Comparison of ENCODE assay signal across 17 cellular contexts in the genomic region with DNA sequence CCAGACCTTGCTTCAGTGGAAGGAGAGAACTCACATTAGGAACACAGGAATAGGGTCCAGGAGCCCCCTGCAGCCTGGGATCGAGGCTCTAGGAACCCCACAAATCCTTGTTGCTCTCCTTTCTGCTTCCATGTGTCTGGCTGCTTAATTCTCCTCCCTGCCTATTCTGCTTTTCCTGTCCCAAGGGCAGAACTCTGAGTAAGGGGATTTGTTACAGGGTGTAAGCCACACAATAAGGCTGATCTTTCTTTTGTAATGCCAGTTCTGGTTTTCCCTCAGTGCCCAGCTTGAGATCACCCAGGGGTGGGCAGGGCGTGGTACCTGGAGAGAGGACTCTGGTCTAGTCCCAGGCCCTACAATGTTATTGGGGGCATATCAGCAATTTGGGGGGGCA.
DNase-seq lines count a peak whose midpoint lies in the region; ATAC-seq and TF ChIP-seq lines count a peak whose summit lies in the region.
"Had no signal": no experiment of that assay in that cellular context is flagged by ENCODE, and none has a peak within 500 bp of the region (broad histone marks: within the 10 kb centered on the region; RNA-seq: fewer than 3 reads in every experiment).

No MANE protein-coding gene starts in this region.

- H3K4me1 ChIP-seq in right atrium auricular region (peaks cover 0 to 72% of the 10 kb centered on the region in 2 donors), HUES6 (ENCODE audit: control insufficient read depth, insufficient read depth, low read length) (peaks cover 37% of the 10 kb centered on the region), iPS DF 6.9 (ENCODE audit: control insufficient read depth, insufficient read depth, low read length) (peaks cover 6% of the 10 kb centered on the region), gastroesophageal sphincter (peaks cover 6 to 34% (median 14%) of the 10 kb centered on the region in 3 donors)

- no peak for DNase-seq in right atrium auricular region (ENCODE audit: low spot score)
- DNase-seq in Right ventricle myocardium inferior (ENCODE audit: missing footprints) = no peak
- DNase-seq in iPS DF 6.9 (ENCODE audit: low read depth, low spot score) = no peak
- DNase-seq in stimulated activated naive B cell treated with anti-CD40 and anti-IgM and Interleukin-4, amounts not matched to agents 10 μg/mL and 1 μg/mL and 100 μg/mL, for 72 hours = no peak
- no peak for DNase-seq in AG20443 (ENCODE audit: low spot score)
- DNase-seq: AML-193, GF-D8, GM23248, MM.1S, NCI-H1105, NCI-H187 treated with DMSO at 0.1 percent for 48 hours, NCI-H446 treated with DMSO at 0.1 percent for 48 hours, NCI-H748 treated with DMSO at 0.1 percent for 48 hours, PC-9 had no signal

- ATAC-seq in Right ventricle myocardium inferior = no peak
- no peak for ATAC-seq in stimulated activated naive B cell treated with anti-CD40 and anti-IgM and Interleukin-4, amounts not matched to agents 10 μg/mL and 1 μg/mL and 100 μg/mL, for 72 hours (replicated peaks)
- ATAC-seq in gastroesophageal sphincter = no peak

- intact Hi-C loops in Right ventricle myocardium inferior (cut with DNase I) = no loop called here

- no peak for TF ChIP-seq POLR2A in gastroesophageal sphincter (IDR thresholded peaks at IDR 0.05)

- no peaks in the 10 kb centered on the region for H3K9me3 ChIP-seq in right atrium auricular region
- peaks cover 6% of the 10 kb centered on the region for H3K9me3 ChIP-seq in HUES6 (ENCODE audit: control insufficient read depth, insufficient read depth, low read depth, low read length)
- H3K9me3 ChIP-seq in iPS DF 6.9 (ENCODE audit: control insufficient read depth, insufficient read depth, low read length) = no peaks in the 10 kb centered on the region
- H3K9me3 ChIP-seq in gastroesophageal sphincter = no peaks in the 10 kb centered on the region
- H3K9me3 ChIP-seq: A549 had no signal

- TF ChIP-seq CTCF in right atrium auricular region (IDR thresholded peaks at IDR 0.05) = no peak
- TF ChIP-seq CTCF in gastroesophageal sphincter (IDR thresholded peaks at IDR 0.05) = no peak

- no CpG with 5 or more reads among the region's 2 CpGs for WGBS in iPS DF 6.9 (ENCODE audit: insufficient coverage, insufficient read length)
- WGBS in gastroesophageal sphincter (ENCODE audit: low coverage in 1 of 2), 2 donors = 78 to 93% methylated on average over 1 to 2 of the region's 2 CpGs

- peak overlapping the region; percentile 17 for H3K27ac Mint-ChIP-seq in stimulated activated naive B cell treated with anti-CD40 and anti-IgM and Interleukin-4, amounts not matched to agents 10 μg/mL and 1 μg/mL and 100 μg/mL, for 72 hours

- H3K36me3 Mint-ChIP-seq in stimulated activated naive B cell treated with anti-CD40 and anti-IgM and Interleukin-4, amounts not matched to agents 10 μg/mL and 1 μg/mL and 100 μg/mL, for 72 hours = peaks cover 22 to 38% of the 10 kb centered on the region in 2 donors

- no peak overlapping the region for H3K4me3 ChIP-seq in right atrium auricular region
- H3K4me3 ChIP-seq in HUES6 (ENCODE audit: low read depth, low read length) = peak overlapping the region; percentile 2; the same call in 1 of the 2 replicates
- no peak overlapping the region for H3K4me3 ChIP-seq in iPS DF 6.9 (ENCODE audit: low read length)
- no peak overlapping the region for H3K4me3 ChIP-seq in gastroesophageal sphincter
- H3K4me3 ChIP-seq: A549, GM23248, PC-9 had no signal

- H3K36me3 ChIP-seq in right atrium auricular region = no peaks in the 10 kb centered on the region
- H3K36me3 ChIP-seq in HUES6 (ENCODE audit: control insufficient read depth, insufficient read depth, low read length) = 0 out of 2 replicates have a peak, but pooled peaks cover 4% of the 10 kb centered on the region
- no peaks in the 10 kb centered on the region; the same call in none of the 2 replicates for H3K36me3 ChIP-seq in iPS DF 6.9 (ENCODE audit: control insufficient read depth, insufficient read depth, low read length)
- H3K36me3 ChIP-seq in gastroesophageal sphincter = no peaks in the 10 kb centered on the region

- H3K27me3 ChIP-seq in right atrium auricular region (no peaks in the 10 kb centered on the region), HUES6 (ENCODE audit: control insufficient read depth, insufficient read depth, low read length) (no peaks in the 10 kb centered on the region), iPS DF 6.9 (ENCODE audit: control insufficient read depth, insufficient read depth, low read length) (no peaks in the 10 kb centered on the region), gastroesophageal sphincter (no peaks in the 10 kb centered on the region)

- no peak overlapping the region for H3K4me3 Mint-ChIP-seq in stimulated activated naive B cell treated with anti-CD40 and anti-IgM and Interleukin-4, amounts not matched to agents 10 μg/mL and 1 μg/mL and 100 μg/mL, for 72 hours

- peaks cover 47 to 77% of the 10 kb centered on the region in 2 donors for H3K4me1 Mint-ChIP-seq in stimulated activated naive B cell treated with anti-CD40 and anti-IgM and Interleukin-4, amounts not matched to agents 10 μg/mL and 1 μg/mL and 100 μg/mL, for 72 hours

- H3K9me3 Mint-ChIP-seq in stimulated activated naive B cell treated with anti-CD40 and anti-IgM and Interleukin-4, amounts not matched to agents 10 μg/mL and 1 μg/mL and 100 μg/mL, for 72 hours = no peaks in the 10 kb centered on the region

- H3K27me3 Mint-ChIP-seq in stimulated activated naive B cell treated with anti-CD40 and anti-IgM and Interleukin-4, amounts not matched to agents 10 μg/mL and 1 μg/mL and 100 μg/mL, for 72 hours = no peaks in the 10 kb centered on the region

- TF ChIP-seq EP300 in gastroesophageal sphincter (IDR thresholded peaks at IDR 0.05) = no peak

- H3K27ac ChIP-seq in right atrium auricular region (peak overlapping the region; percentile 46 to 56), HUES6 (ENCODE audit: low read depth, low read length) (0 out of 2 replicates have a peak overlapping the region, but pooled peaks have one; percentile 43), iPS DF 6.9 (ENCODE audit: low read length) (peak overlapping the region; percentile 47), gastroesophageal sphincter (no peak overlapping the region)
- H3K27ac ChIP-seq: A549, GM23248, PC-9 had no signal

- peak overlapping the region; percentile 32 for H3K9ac ChIP-seq in HUES6 (ENCODE audit: low read length)
- H3K9ac ChIP-seq: GM23248 had no signal

Comparison
In these comparisons a context has a peak if more than half of its experiments do, and no peak if none do; other contexts are left out.
1. H3K27ac ChIP-seq: peak in right atrium auricular region (2 of 2), HUES6 (single experiment) and iPS DF 6.9 (single experiment); none in gastroesophageal sphincter (0 of 4).